Comparison of ENCODE assay signal across 16 cellular contexts in the genomic region with DNA sequence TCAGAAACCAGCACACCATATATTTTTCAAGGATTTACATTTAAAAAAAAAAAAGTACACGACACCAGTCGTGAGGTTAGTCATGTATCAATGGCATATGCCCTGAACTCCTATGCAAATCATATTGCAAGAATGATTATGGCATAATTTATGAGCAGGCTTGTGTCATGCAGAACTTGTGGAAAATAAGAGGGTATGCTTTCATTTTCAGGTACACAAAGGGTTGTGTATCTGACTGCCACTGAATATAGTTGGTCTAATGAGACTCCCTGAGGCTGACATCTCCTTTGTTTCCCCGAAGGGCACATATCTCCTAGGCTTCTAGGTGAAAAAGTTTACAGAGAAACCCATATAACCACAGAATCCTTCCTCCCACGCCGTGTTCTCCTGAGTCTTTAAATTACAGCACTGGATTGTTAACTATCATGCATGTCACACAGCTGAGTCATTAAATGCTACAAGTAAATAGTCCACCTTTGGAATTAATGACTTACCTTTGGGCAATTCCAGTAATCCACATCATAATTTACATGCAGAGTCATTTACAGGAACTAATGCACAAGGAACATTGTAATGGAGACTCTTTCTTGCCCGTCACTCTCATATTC.
DNase-seq lines count a peak whose midpoint lies in the region; ATAC-seq and TF ChIP-seq lines count a peak whose summit lies in the region.
"Had no signal": no experiment of that assay in that cellular context is flagged by ENCODE, and none has a peak within 500 bp of the region (broad histone marks: within the 10 kb centered on the region; RNA-seq: fewer than 3 reads in every experiment).

No MANE protein-coding gene starts in this region.

- ATAC-seq in GM18867 (IDR thresholded peaks at IDR 0.05; ENCODE audit: unreplicated experiment) (peak; percentile 82), GM21737 (IDR thresholded peaks at IDR 0.05; ENCODE audit: unreplicated experiment) (no peak)
- ATAC-seq: left ventricle myocardium superior had no signal

- no peaks in the 10 kb centered on the region for H3K36me3 ChIP-seq in BE2C
- no peaks in the 10 kb centered on the region for H3K36me3 ChIP-seq in H7 (replicated peaks; ENCODE audit: control insufficient read depth, insufficient read depth, low read length)
- H3K36me3 ChIP-seq: neural progenitor cell, tibial nerve had no signal

- H3K4me3 ChIP-seq in astrocyte of the spinal cord (ENCODE audit: low read depth, low read length) (no peak overlapping the region), BE2C (ENCODE audit: low read depth, low read length) (no peak overlapping the region), H7 (ENCODE audit: insufficient read depth, low read depth, low read length) (no peak overlapping the region)
- H3K4me3 ChIP-seq: neural progenitor cell, skin epidermis, tibial nerve had no signal

- peak; percentile 16 for DNase-seq in HT-29 (ENCODE audit: low spot score)
- peak; percentile 37 for DNase-seq in astrocyte of the spinal cord (ENCODE audit: low read depth, low spot score)
- peak; percentile 56 for DNase-seq in non-pigmented ciliary epithelial cell (ENCODE audit: low read depth)
- DNase-seq in BE2C: no peak
- no peak for DNase-seq in H7
- DNase-seq in DMS153 (lab: John Stamatoyannopoulos, UW): no peak
- DNase-seq: amygdala, left ventricle myocardium superior, MM.1S, NCI-H345, Right ventricle myocardium superior had no signal

- H3K27me3 ChIP-seq in BE2C (no peaks in the 10 kb centered on the region), H7 (ENCODE audit: control insufficient read depth, insufficient read depth, low read length) (no peaks in the 10 kb centered on the region)
- H3K27me3 ChIP-seq: neural progenitor cell, tibial nerve had no signal

- TF ChIP-seq CTCF in astrocyte of the spinal cord (IDR thresholded peaks at IDR 0.05; ENCODE audit: low read depth, low read length) (no peak), BE2C (IDR thresholded peaks at IDR 0.05; ENCODE audit: low read depth, low read length) (no peak)

- H3K9me3 ChIP-seq in BE2C: no peaks in the 10 kb centered on the region
- H3K9me3 ChIP-seq: tibial nerve had no signal

- in situ Hi-C loops in astrocyte of the spinal cord (cut with HindIII; ENCODE audit: low sequenced_read_pairs): no loop called here

- peaks cover 3% of the 10 kb centered on the region; the same call in 1 of the 2 replicates for H3K4me1 ChIP-seq in BE2C
- H3K4me1 ChIP-seq: tibial nerve had no signal

Comparison
In these comparisons a context has a peak if more than half of its experiments do, and no peak if none do; other contexts are left out.
1. DNase-seq: peak in HT-29 (single experiment), astrocyte of the spinal cord (single experiment) and non-pigmented ciliary epithelial cell (single experiment); none in BE2C (single experiment), H7 (single experiment) and DMS153 (single experiment).